8 cellular contexts compared by ENCODE assay signal in genomic region chr13:91406619-91407018, GRCh38. TPM values are rescaled to one million over a fixed set of nuclear protein-coding genes. Genes with fewer than 3 reads are reported as not detected.
A peak's percentile ranks its signal among the peaks of the same experiment; 100 is the strongest.
DNase-seq lines count a peak whose midpoint lies in the region; ATAC-seq, FAIRE-seq and TF ChIP-seq lines count a peak whose summit lies in the region.

No MANE protein-coding gene starts in this region.

- peak; percentile 71 for ATAC-seq in GM21529 (IDR thresholded peaks at IDR 0.05; ENCODE audit: unreplicated experiment)

- POLR2A ChIA-PET in PC-9 (lab: Charles Lee; ENCODE audit: unreplicated experiment) (no interaction called here), endothelial cell of umbilical vein (lab: Charles Lee) (no interaction called here)

- H3K9me1 ChIP-seq in endothelial cell of umbilical vein (replicated peaks; ENCODE audit: control insufficient read depth, extremely low read depth, insufficient read depth, low read length), result no peaks in the 10 kb centered on the region

- H3K79me2 ChIP-seq in PC-9 (ENCODE audit: low read depth) (no peaks in the 10 kb centered on the region), endothelial cell of umbilical vein (ENCODE audit: control insufficient read depth, insufficient read depth, low read length) (no peaks in the 10 kb centered on the region)

- intact Hi-C loops in left ventricle myocardium inferior (cut with micrococcal nuclease) (no loop called here), cardiac septum (cut with DNase I) (no loop called here), PC-9 (cut with micrococcal nuclease; ENCODE audit: unreplicated experiment) (loop anchor here (5.0 kb wide), 1 partner anchor 274 kb away; no protein-coding TSS in a partner anchor), endothelial cell of umbilical vein (cut with micrococcal nuclease) (loop anchor here (1.0 to 2.0 kb wide), 4 partner anchors 31 to 328 kb away; no protein-coding TSS in a partner anchor)

- no peaks in the 10 kb centered on the region for H4K20me1 ChIP-seq in PC-9 (ENCODE audit: insufficient read depth)
- no peaks in the 10 kb centered on the region for H4K20me1 ChIP-seq in endothelial cell of umbilical vein (replicated peaks; ENCODE audit: control insufficient read depth, extremely low read depth, insufficient read depth, low read length)

- H3K36me3 ChIP-seq in left ventricle myocardium inferior (no peaks in the 10 kb centered on the region), PC-9 (ENCODE audit: low read depth) (no peaks in the 10 kb centered on the region), endothelial cell of umbilical vein (ENCODE audit: control insufficient read depth in 2 of 2, extremely low read depth in 1 of 2, insufficient read depth in 2 of 2, low read length in 2 of 2) (no peaks in the 10 kb centered on the region)

- no peak overlapping the region for H3K9ac ChIP-seq in endothelial cell of umbilical vein (replicated peaks; ENCODE audit: extremely low read depth, insufficient read depth, low read length)

- H3K4me1 ChIP-seq in left ventricle myocardium inferior, result no peaks in the 10 kb centered on the region
- no peaks in the 10 kb centered on the region for H3K4me1 ChIP-seq in PC-9 (replicated peaks; ENCODE audit: insufficient read depth)
- no peaks in the 10 kb centered on the region for H3K4me1 ChIP-seq in endothelial cell of umbilical vein (ENCODE audit: control insufficient read depth, extremely low read depth, insufficient read depth, low read length)

- H3K4me2 ChIP-seq in PC-9 (no peak overlapping the region), endothelial cell of umbilical vein (ENCODE audit: insufficient read depth, low read length) (no peak overlapping the region)

- H3K27ac ChIP-seq in left ventricle myocardium inferior (replicated peaks), result no peak overlapping the region
- no peak overlapping the region for H3K27ac ChIP-seq in PC-9
- H3K27ac ChIP-seq in endothelial cell of umbilical vein (ENCODE audit: insufficient read depth, low read depth, low read length), result no peak overlapping the region

- no peak overlapping the region for H3K4me3 ChIP-seq in left ventricle myocardium inferior
- H3K4me3 ChIP-seq in PC-9, result no peak overlapping the region
- no peak overlapping the region for H3K4me3 ChIP-seq in endothelial cell of umbilical vein (replicated peaks in 1 of 3; ENCODE audit: insufficient read depth in 1 of 3, low read depth in 1 of 3, low read length in 3 of 3)
- no peak overlapping the region for H3K4me3 ChIP-seq in retinal pigment epithelial cell (ENCODE audit: low read length)

- dilution Hi-C loops in endothelial cell of umbilical vein (cut with MboI; ENCODE audit: extremely low pct_ligation_motif_present, low sequenced_read_pairs), result no loop called here

- peaks cover 3% of the 10 kb centered on the region; the same call in 1 of the 2 replicates for H3K9me2 ChIP-seq in PC-9 (ENCODE audit: insufficient read depth)

- H2AFZ ChIP-seq in PC-9, result no peak overlapping the region
- H2AFZ ChIP-seq in endothelial cell of umbilical vein (ENCODE audit: low read depth, low read length), result no peak overlapping the region

- CTCF ChIA-PET in PC-9 (lab: Charles Lee), result interaction anchor here (0.5 to 1.3 kb wide), 3 partner anchors 19 to 78 kb away, joined by 3 to 5 read pairs (median 3); no protein-coding TSS in a partner anchor
- CTCF ChIA-PET in endothelial cell of umbilical vein (lab: Charles Lee), result interaction anchor here (0.6 to 4.7 kb wide), 18 partner anchors 8 to 1739 kb away, joined by 3 to 43 read pairs (median 5); partner anchors contain the start of gene GPC5

- no peak for DNase-seq in left ventricle myocardium inferior
- DNase-seq in cardiac septum (ENCODE audit: low spot score), result no peak
- peak in 69 of 76 experiments; percentile 3 to 81 (median 42) for DNase-seq in HUDEP-2 (lab: John Stamatoyannopoulos, UW; ENCODE audit: unreplicated experiment in 76 of 76)
- peak in 1 of 2 experiments; percentile 39 for DNase-seq in PC-9
- DNase-seq in endothelial cell of umbilical vein (ENCODE audit: low read depth, low spot score), result peak; percentile 56
- DNase-seq in retinal pigment epithelial cell (ENCODE audit: low read depth), result no peak
- DNase-seq in KG1 (lab: John Stamatoyannopoulos, UW), result no peak

- no peaks in the 10 kb centered on the region for H3F3A ChIP-seq in PC-9 (ENCODE audit: insufficient read depth, low read depth)

- H3K27me3 ChIP-seq in left ventricle myocardium inferior (ENCODE audit: low read depth), result peaks cover 16% of the 10 kb centered on the region
- H3K27me3 ChIP-seq in PC-9 (ENCODE audit: insufficient read depth, low read depth), result 0 out of 2 replicates have a peak, but pooled peaks cover 4% of the 10 kb centered on the region
- peaks cover 14 to 29% of the 10 kb centered on the region in 2 experiments for H3K27me3 ChIP-seq in endothelial cell of umbilical vein (ENCODE audit: control insufficient read depth in 2 of 2, insufficient read depth in 2 of 2, low read length in 2 of 2)

- H3K9me3 ChIP-seq in left ventricle myocardium inferior (replicated peaks) (no peaks in the 10 kb centered on the region), PC-9 (ENCODE audit: insufficient read depth, low read depth) (no peaks in the 10 kb centered on the region), endothelial cell of umbilical vein (replicated peaks; ENCODE audit: control insufficient read depth, insufficient read depth, low read length) (no peaks in the 10 kb centered on the region)

- BruUV-seq in PC-9 (replicated peaks; lab: Mats Ljungman, UMichigan) (no TSS peak), endothelial cell of umbilical vein (replicated peaks; lab: Mats Ljungman, UMichigan) (no TSS peak)

- FAIRE-seq in endothelial cell of umbilical vein (lab: Jason Lieb, UNC), result peak; percentile 85

- TF ChIP-seq CTCF in left ventricle myocardium inferior (IDR thresholded peaks at IDR 0.05; ENCODE audit: borderline replicate concordance) (peak; percentile 49), PC-9 (conservative IDR thresholded peaks at IDR 0.05) (peak; percentile 64), endothelial cell of umbilical vein (IDR thresholded peaks at IDR 0.05; ENCODE audit: extremely low read depth in 1 of 2, insufficient read depth in 1 of 2, low read depth in 1 of 2, low read length in 2 of 2) (peak; percentile 53 to 55), retinal pigment epithelial cell (conservative IDR thresholded peaks at IDR 0.05; ENCODE audit: low read depth, low read length) (peak; percentile 61)

- no peak for TF ChIP-seq POLR2A in endothelial cell of umbilical vein (IDR thresholded peaks at IDR 0.05; ENCODE audit: low read depth, low read length)

TF ChIP-seq in endothelial cell of umbilical vein, 7 proteins besides CTCF, POLR2A, EP300 and RAD21:
- no peak for TF ChIP-seq MYC (IDR thresholded peaks at IDR 0.05; ENCODE audit: low read depth, low read length)
- TF ChIP-seq EZH2 (IDR thresholded peaks at IDR 0.05; ENCODE audit: borderline replicate concordance, low read depth, low read length, severe bottlenecking), result no peak
- no peak for TF ChIP-seq JUN (IDR thresholded peaks at IDR 0.05; ENCODE audit: borderline replicate concordance, insufficient read depth, insufficient read length, low read depth)
- no peak for TF ChIP-seq MAX (IDR thresholded peaks at IDR 0.05; ENCODE audit: insufficient read depth, insufficient read length)
- no peak for TF ChIP-seq FOS (IDR thresholded peaks at IDR 0.05; ENCODE audit: borderline replicate concordance, insufficient read depth, low read length)

RNA-seq across cellular contexts. Expression of gene GPC5, which starts 8.2 kb away (rescaled TPM):
- total RNA-seq in left ventricle myocardium inferior (1.5 TPM), cardiac septum (0.86 TPM), PC-9 (2021) (not detected in 2 replicates), endothelial cell of umbilical vein (0.97 and 1.7 TPM in 2 replicates)
- polyA plus RNA-seq in endothelial cell of umbilical vein, result 0.56 and 0.59 TPM in 2 replicates
- polyA plus RNA-seq in endothelial cell of umbilical vein (2011; cell fraction: cytosol; rRNA removed), result 0.57 and 0.89 TPM in 2 replicates
- polyA plus RNA-seq in endothelial cell of umbilical vein (2011; cell fraction: nucleus; rRNA removed), result 1.0 and 1.1 TPM in 2 replicates
- polyA plus RNA-seq in endothelial cell of umbilical vein (2012), result 3.3 and 3.5 TPM in 2 replicates
- 2.7 and 4.6 TPM in 2 replicates for polyA minus RNA-seq in endothelial cell of umbilical vein
- polyA minus RNA-seq in endothelial cell of umbilical vein (2011; cell fraction: cytosol; rRNA and poly(A)+ RNA removed), result 41.5 TPM
- 6.5 and 8.5 TPM in 2 replicates for polyA minus RNA-seq in endothelial cell of umbilical vein (2011; cell fraction: nucleus; rRNA and poly(A)+ RNA removed)

RNA-seq across cellular contexts. Expression of gene MIR17HG, which starts 59.1 kb away (rescaled TPM):
- total RNA-seq in left ventricle myocardium inferior, result 1.3 TPM
- total RNA-seq in cardiac septum, result 0.65 TPM
- 6.5 and 6.9 TPM in 2 replicates for total RNA-seq in PC-9 (2021)
- total RNA-seq in endothelial cell of umbilical vein, result 9.1 and 9.5 TPM in 2 replicates
- polyA plus RNA-seq in endothelial cell of umbilical vein, result 0.64 and 1.8 TPM in 2 replicates
- 0.43 and 0.65 TPM in 2 replicates for polyA plus RNA-seq in endothelial cell of umbilical vein (2011; cell fraction: cytosol; rRNA removed)
- 9.3 and 11.6 TPM in 2 replicates for polyA plus RNA-seq in endothelial cell of umbilical vein (2011; cell fraction: nucleus; rRNA removed)
- polyA plus RNA-seq in endothelial cell of umbilical vein (2012), result 1.7 and 1.8 TPM in 2 replicates
- polyA minus RNA-seq in endothelial cell of umbilical vein, result 6.3 and 7.2 TPM in 2 replicates
- polyA minus RNA-seq in endothelial cell of umbilical vein (2011; cell fraction: cytosol; rRNA and poly(A)+ RNA removed), result 2.9 TPM
- polyA minus RNA-seq in endothelial cell of umbilical vein (2011; cell fraction: nucleus; rRNA and poly(A)+ RNA removed), result 42.9 and 44.5 TPM in 2 replicates

Comparison
In these comparisons a context has a peak if more than half of its experiments do, and no peak if none do; other contexts are left out.
1. DNase-seq: peak in HUDEP-2 (69 of 76) and endothelial cell of umbilical vein (single experiment); none in left ventricle myocardium inferior (single experiment), cardiac septum (single experiment), retinal pigment epithelial cell (single experiment) and KG1 (single experiment).
2. intact Hi-C loops: an anchor here in PC-9 (5.0 kb wide) and endothelial cell of umbilical vein (1.0 to 2.0 kb wide); none called in left ventricle myocardium inferior and cardiac septum.
3. Peak in every context shown above with its lines, with median percentiles within 50 percentile points of each other: CTCF ChIP-seq.